Comparison of ENCODE assay signal across 8 cellular contexts in the genomic region with DNA sequence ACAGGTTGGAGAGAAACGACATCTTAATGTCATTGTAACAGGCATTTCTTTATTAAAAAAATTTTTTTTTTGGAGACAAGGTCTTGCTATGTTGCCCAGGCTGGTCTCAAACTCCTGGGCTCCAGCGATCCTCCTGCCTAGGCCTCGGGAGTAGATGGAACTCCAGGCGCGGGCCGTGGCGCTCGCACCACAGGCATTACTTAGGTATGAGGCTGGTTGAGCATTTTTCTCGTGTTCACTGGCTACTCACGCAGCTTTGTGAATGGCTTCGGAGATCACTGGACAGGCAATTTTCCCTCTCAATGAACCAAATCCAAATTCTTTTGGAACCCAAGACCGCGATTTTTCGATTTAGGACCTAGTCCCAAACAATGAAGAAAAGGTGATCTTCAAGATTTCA. TPM values are rescaled to one million over a fixed set of nuclear protein-coding genes. Genes with fewer than 3 reads are reported as not detected.
DNase-seq lines count a peak whose midpoint lies in the region; ATAC-seq lines count a peak whose summit lies in the region.

No MANE protein-coding gene starts in this region.

- peaks cover 66% of the 10 kb centered on the region for H3K27me3 Mint-ChIP-seq in central memory CD8-positive, alpha-beta T cell

- ATAC-seq in central memory CD8-positive, alpha-beta T cell (replicated peaks; ENCODE audit: extremely low read depth, poor library complexity, severe bottlenecking): no peak

- H3K27ac ChIP-seq in ACC112 (ENCODE audit: low read depth, low read length): no peak overlapping the region
- peak overlapping the region; percentile 41; the same call in 1 of the 2 replicates for H3K27ac ChIP-seq in HUES64 (ENCODE audit: low read depth, low read length)
- peak overlapping the region in 1 of 2 donors; percentile 2 for H3K27ac ChIP-seq in mucosa of rectum (ENCODE audit: low read depth in 2 of 2, low read length in 2 of 2)

- H3K36me3 ChIP-seq in ACC112 (ENCODE audit: insufficient read depth, low read length) (no peaks in the 10 kb centered on the region), HUES64 (ENCODE audit: insufficient read depth, low read length) (peaks cover 11% of the 10 kb centered on the region), mucosa of rectum (ENCODE audit: control insufficient read depth in 2 of 2, insufficient read depth in 2 of 2, low read length in 2 of 2) (no peaks in the 10 kb centered on the region)

- no peaks in the 10 kb centered on the region for H3K4me1 Mint-ChIP-seq in central memory CD8-positive, alpha-beta T cell

- H3K9me3 Mint-ChIP-seq in central memory CD8-positive, alpha-beta T cell: no peaks in the 10 kb centered on the region

- no peak overlapping the region for H3K27ac Mint-ChIP-seq in central memory CD8-positive, alpha-beta T cell (ENCODE audit: low read depth)

- H3K4me3 ChIP-seq in ACC112 (ENCODE audit: low read depth, low read length): peak overlapping the region; percentile 89
- peak overlapping the region; percentile 95 for H3K4me3 ChIP-seq in HUES64 (ENCODE audit: low read length)
- H3K4me3 ChIP-seq in mucosa of rectum (ENCODE audit: low read length in 2 of 2): peak overlapping the region; percentile 67 to 75

- H3K79me2 ChIP-seq in ACC112 (ENCODE audit: control insufficient read depth, insufficient read depth, low read length, unreplicated experiment): no peaks in the 10 kb centered on the region

- 26% methylated on average over 13 of the region's 14 CpGs for WGBS in HUES64

- H3K4me3 Mint-ChIP-seq in central memory CD8-positive, alpha-beta T cell: peak overlapping the region; percentile 76

- H3K36me3 Mint-ChIP-seq in central memory CD8-positive, alpha-beta T cell (ENCODE audit: insufficient read depth): peaks cover 3% of the 10 kb centered on the region

- peak overlapping the region; percentile 97 for H2AFZ ChIP-seq in ACC112 (ENCODE audit: low read length, unreplicated experiment)

- H3K9me3 ChIP-seq in HUES64 (ENCODE audit: insufficient read depth, low read depth, low read length) (no peaks in the 10 kb centered on the region), mucosa of rectum (ENCODE audit: control insufficient read depth in 2 of 2, low read length in 2 of 2) (no peaks in the 10 kb centered on the region)

- no peak for DNase-seq in central memory CD8-positive, alpha-beta T cell (ENCODE audit: low spot score in 2 of 2)
- no peak for DNase-seq in cerebellum (ENCODE audit: low spot score)
- DNase-seq in GM19240 (ENCODE audit: insufficient read length, low spot score): no peak
- DNase-seq in T1000 (lab: John Stamatoyannopoulos, UW): no peak
- DNase-seq in central memory CD4-positive, alpha-beta T cell: no peak

- H3K4me1 ChIP-seq in ACC112 (ENCODE audit: control insufficient read depth, insufficient read depth, low read length, unreplicated experiment) (no peaks in the 10 kb centered on the region), HUES64 (ENCODE audit: insufficient read depth, low read length) (peaks cover 20% of the 10 kb centered on the region), mucosa of rectum (ENCODE audit: control insufficient read depth in 2 of 2, insufficient read depth in 2 of 2, low read length in 2 of 2) (peaks cover 4 to 5% of the 10 kb centered on the region in 2 donors)

- H3K27me3 ChIP-seq in ACC112 (ENCODE audit: insufficient read depth, low read length) (peaks cover 5% of the 10 kb centered on the region; the same call in 1 of the 2 replicates), HUES64 (ENCODE audit: insufficient read depth, low read length) (peaks cover 3% of the 10 kb centered on the region; the same call in 1 of the 2 replicates), mucosa of rectum (ENCODE audit: control insufficient read depth in 2 of 2, insufficient read depth in 2 of 2, low read length in 2 of 2) (peaks cover 8 to 15% of the 10 kb centered on the region in 2 donors)

- H3K9ac ChIP-seq in HUES64 (ENCODE audit: low read depth, low read length): peak overlapping the region; percentile 92
- no peak overlapping the region for H3K9ac ChIP-seq in mucosa of rectum (ENCODE audit: low read depth in 1 of 2, low read length in 2 of 2)

RNA-seq across cellular contexts. Expression of gene TCF7L1, which starts 0.8 kb away (rescaled TPM):
- 73.4 TPM for polyA plus RNA-seq in HUES64 (2013, experiment 1 of 2)
- 71.3 TPM for polyA plus RNA-seq in HUES64 (2013, experiment 2 of 2)
- 8.5 TPM for total RNA-seq in cerebellum
